In genomic region chr11:60538627-60539026, GRCh38 we compare ENCODE assay signal across 7 cellular contexts. TPM values are rescaled to one million over a fixed set of nuclear protein-coding genes. Genes with fewer than 3 reads are reported as not detected.
"Had no signal": no experiment of that assay in that cellular context is flagged by ENCODE, and none has a peak within 500 bp of the region (broad histone marks: within the 10 kb centered on the region; RNA-seq: fewer than 3 reads in every experiment).

No MANE protein-coding gene starts in this region.

RNA-seq across cellular contexts. Expression of gene MS4A13, which starts 23.4 kb away (rescaled TPM):
- total RNA-seq: GM23248, GM23338, H1, H4, H7, H9, HFFc6 had no signal
- polyA plus RNA-seq: GM23248, GM23338, H1 had no signal

RNA-seq across cellular contexts. Expression of gene MS4A12, which starts 46.0 kb away (rescaled TPM):
- total RNA-seq: GM23248, H4, H7, H9 had no signal
- polyA plus RNA-seq: GM23248 had no signal
